8 cellular contexts compared by ENCODE assay signal in genomic region chr13:43785681-43786471, GRCh38. TPM values are rescaled to one million over a fixed set of nuclear protein-coding genes. Genes with fewer than 3 reads are reported as not detected.
DNase-seq lines count a peak whose midpoint lies in the region; ATAC-seq and TF ChIP-seq lines count a peak whose summit lies in the region.

No MANE protein-coding gene starts in this region.

- H4K20me1 ChIP-seq in fibroblast of lung (ENCODE audit: control insufficient read depth, extremely low read depth, insufficient read depth, low read length), result no peaks in the 10 kb centered on the region

- H2AFZ ChIP-seq in fibroblast of lung (ENCODE audit: low read length), result peak overlapping the region; percentile 1

- TF ChIP-seq CTCF in activated CD8-positive, alpha-beta T cell treated with anti-CD3 and anti-CD28 coated beads for 36 hours (IDR thresholded peaks at IDR 0.05), result no peak
- TF ChIP-seq CTCF in fibroblast of lung (conservative IDR thresholded peaks at IDR 0.05 in 1 of 2, IDR thresholded peaks at IDR 0.05 in 1 of 2; ENCODE audit: low read depth in 1 of 2, low read length in 2 of 2) (no peak), mucosa of descending colon (IDR thresholded peaks at IDR 0.05) (no peak), thyroid gland (IDR thresholded peaks at IDR 0.05) (no peak)

- H3K9me3 Mint-ChIP-seq in activated CD8-positive, alpha-beta T cell treated with anti-CD3 and anti-CD28 coated beads for 36 hours, result no peaks in the 10 kb centered on the region

- intact Hi-C loops in activated CD8-positive, alpha-beta T cell treated with anti-CD3 and anti-CD28 coated beads for 36 hours (cut with micrococcal nuclease), result no loop called here
- intact Hi-C loops in mucosa of descending colon (cut with DNase I, micrococcal nuclease) (no loop called here), thyroid gland (cut with DNase I) (no loop called here)

- peak overlapping the region; percentile 66 for H3K9ac ChIP-seq in fibroblast of lung (ENCODE audit: insufficient read depth, low read length)

- H3K4me3 Mint-ChIP-seq in activated CD8-positive, alpha-beta T cell treated with anti-CD3 and anti-CD28 coated beads for 36 hours, result peak overlapping the region; percentile 67

- H3K4me1 ChIP-seq in fibroblast of lung (ENCODE audit: control insufficient read depth, extremely low read depth, insufficient read depth, low read length), result peaks cover 3% of the 10 kb centered on the region
- H3K4me1 ChIP-seq in mucosa of descending colon (ENCODE audit: low read depth), result peaks cover 16% of the 10 kb centered on the region
- peaks cover 15 to 22% of the 10 kb centered on the region in 2 donors for H3K4me1 ChIP-seq in thyroid gland

- H3K4me3 ChIP-seq in fibroblast of lung (replicated peaks in 1 of 4; ENCODE audit: control extremely low read depth in 1 of 4, insufficient read depth in 1 of 4, low read depth in 3 of 4, low read length in 4 of 4) (peak overlapping the region; percentile 21 to 66 (median 58)), mucosa of descending colon (no peak overlapping the region), thyroid gland (replicated peaks in 1 of 3) (peak overlapping the region in 2 of 3 donors; percentile 12 to 45)

- peak overlapping the region; percentile 53 for H3K4me2 ChIP-seq in fibroblast of lung (ENCODE audit: extremely low read depth, insufficient read depth, low read length)

- POLR2A ChIA-PET in activated CD8-positive, alpha-beta T cell treated with anti-CD3 and anti-CD28 coated beads for 36 hours (lab: Charles Lee), result no interaction called here

- peaks cover 47% of the 10 kb centered on the region for H3K27me3 Mint-ChIP-seq in activated CD8-positive, alpha-beta T cell treated with anti-CD3 and anti-CD28 coated beads for 36 hours

- H3K36me3 Mint-ChIP-seq in activated CD8-positive, alpha-beta T cell treated with anti-CD3 and anti-CD28 coated beads for 36 hours (ENCODE audit: low read depth), result no peaks in the 10 kb centered on the region

- CTCF ChIA-PET in activated CD8-positive, alpha-beta T cell treated with anti-CD3 and anti-CD28 coated beads for 36 hours (lab: Charles Lee), result interaction anchor here (1.4 kb wide), 1 partner anchor 19 kb away, joined by 4 read pairs; no protein-coding TSS in a partner anchor

- no peaks in the 10 kb centered on the region for H3K79me2 ChIP-seq in fibroblast of lung (ENCODE audit: control insufficient read depth, insufficient read depth, low read length)

- ATAC-seq in activated CD8-positive, alpha-beta T cell treated with anti-CD3 and anti-CD28 coated beads for 36 hours, result peak; percentile 60
- ATAC-seq in mucosa of descending colon, result peak; percentile 71
- ATAC-seq in GM19328 (IDR thresholded peaks at IDR 0.05; ENCODE audit: unreplicated experiment), result no peak

- H3K9me3 ChIP-seq in fibroblast of lung (ENCODE audit: control insufficient read depth, insufficient read depth, low read depth, low read length) (no peaks in the 10 kb centered on the region), mucosa of descending colon (no peaks in the 10 kb centered on the region), thyroid gland (no peaks in the 10 kb centered on the region)

- H3K27ac ChIP-seq in fibroblast of lung (ENCODE audit: insufficient read depth, low read length) (no peak overlapping the region), thyroid gland (no peak overlapping the region)

- peaks cover 4% of the 10 kb centered on the region for H3K4me1 Mint-ChIP-seq in activated CD8-positive, alpha-beta T cell treated with anti-CD3 and anti-CD28 coated beads for 36 hours (ENCODE audit: low read depth)

- H3K27ac Mint-ChIP-seq in activated CD8-positive, alpha-beta T cell treated with anti-CD3 and anti-CD28 coated beads for 36 hours, result no peak overlapping the region

- peak; percentile 70 for DNase-seq in NCI-H2227 (lab: John Stamatoyannopoulos, UW; ENCODE audit: unreplicated experiment)
- no peak for DNase-seq in NCI-H2227 treated with DMSO at 0.1 percent for 48 hours (lab: John Stamatoyannopoulos, UW)
- peak; percentile 49 for DNase-seq in NCI-H1092 treated with DMSO at 0.1 percent for 48 hours (lab: John Stamatoyannopoulos, UW)
- DNase-seq in activated CD8-positive, alpha-beta T cell treated with anti-CD3 and anti-CD28 coated beads for 36 hours, result peak; percentile 35
- peak; percentile 62 to 77 for DNase-seq in fibroblast of lung (ENCODE audit: low read depth in 2 of 2)
- peak; percentile 66 to 71 (median 68) for DNase-seq in mucosa of descending colon
- peak; percentile 66 to 72 for DNase-seq in thyroid gland

- H3K36me3 ChIP-seq in fibroblast of lung (ENCODE audit: control insufficient read depth, insufficient read depth, low read length) (no peaks in the 10 kb centered on the region), mucosa of descending colon (ENCODE audit: low read depth) (no peaks in the 10 kb centered on the region), thyroid gland (no peaks in the 10 kb centered on the region)

- 3 to 4% methylated on average over 40 to 52 of the region's 75 CpGs for WGBS in thyroid gland, 2 donors

- no peak for TF ChIP-seq POLR2A in thyroid gland (IDR thresholded peaks at IDR 0.05)

- H3K27me3 ChIP-seq in fibroblast of lung (ENCODE audit: control insufficient read depth, insufficient read depth, low read length), result no peaks in the 10 kb centered on the region
- H3K27me3 ChIP-seq in thyroid gland, result peaks cover 4% of the 10 kb centered on the region

RNA-seq across cellular contexts. Expression of gene ENOX1, which starts 0.9 kb away (rescaled TPM):
- under 1 TPM; 0.09 TPM for total RNA-seq in activated CD8-positive, alpha-beta T cell treated with anti-CD3 and anti-CD28 coated beads for 36 hours
- total RNA-seq in fibroblast of lung, result 4.4 and 7.6 TPM in 2 replicates
- polyA plus RNA-seq in fibroblast of lung, result 3.5 and 8.1 TPM in 2 replicates
- 2.4 and 4.6 TPM in 2 replicates for polyA plus RNA-seq in fibroblast of lung (2012)
- polyA minus RNA-seq in fibroblast of lung (ENCODE audit: low replicate concordance), result 3.4 and 4.8 TPM in 2 replicates
- 1 to 10 TPM in 2 of 3 donors, under 1 TPM in 1; 0.35 to 9.8 (median 1.2) TPM for total RNA-seq in mucosa of descending colon
- 1 to 10 TPM in 1 of 4 donors, under 1 TPM in 3; 0.13 to 1.8 (median 0.31) TPM for total RNA-seq in thyroid gland
